37 cellular contexts compared by ENCODE assay signal in the genomic region with DNA sequence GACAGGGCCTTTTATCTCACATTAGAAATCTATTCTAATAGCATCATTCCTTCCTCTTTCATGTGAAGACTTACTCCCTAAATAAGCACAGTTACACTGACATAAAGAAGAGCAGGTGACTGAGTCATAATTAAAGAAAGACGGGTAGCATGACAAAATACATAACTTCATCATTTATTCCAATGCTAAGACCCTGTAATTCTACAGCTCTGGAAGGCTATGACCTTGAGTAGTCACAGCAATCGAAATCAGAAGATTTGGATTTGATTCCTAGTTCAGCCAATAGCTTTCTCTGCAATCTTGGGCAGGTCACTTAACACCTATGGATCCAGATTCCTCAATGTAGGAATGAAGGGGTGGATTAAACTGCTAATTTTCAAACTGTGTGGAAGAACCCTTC.
"Had no signal": no experiment of that assay in that cellular context is flagged by ENCODE, and none has a peak within 500 bp of the region (broad histone marks: within the 10 kb centered on the region; RNA-seq: fewer than 3 reads in every experiment).

No MANE protein-coding gene starts in this region.

- H3K27me3 ChIP-seq: ascending aorta, cardiac muscle cell had no signal

- H3K4me3 ChIP-seq: ascending aorta, cardiac muscle cell had no signal

- H3K4me1 Mint-ChIP-seq: activated naive CD4-positive, alpha-beta T cell treated with anti-CD3 and anti-CD28 coated beads, Interleukin-2, amount 10 ng/mL, durations not matched to agents 7 days and 5 days had no signal

- H3K27ac Mint-ChIP-seq: activated CD4-positive, alpha-beta memory T cell treated with anti-CD3 and anti-CD28 coated beads, Interleukin-2, amount 10 ng/mL, durations not matched to agents 7 days and 5 days; activated CD4-positive, alpha-beta T cell treated with anti-CD3 and anti-CD28 coated beads, Interleukin-2, amount 10 ng/mL, durations not matched to agents 24 days and 14 days; activated CD8-positive, alpha-beta memory T cell treated with anti-CD3 and anti-CD28 coated beads, Interleukin-2, amount 10 ng/mL, durations not matched to agents 7 days and 5 days; activated CD8-positive, alpha-beta T cell treated with anti-CD3 and anti-CD28 coated beads, Interleukin-2, amount 10 ng/mL, durations not matched to agents 7 days and 5 days; activated naive CD4-positive, alpha-beta T cell treated with anti-CD3 and anti-CD28 coated beads, Interleukin-2, amount 10 ng/mL, durations not matched to agents 7 days and 5 days; activated naive CD8-positive, alpha-beta T cell; activated T-cell treated with anti-CD3 and anti-CD28 coated beads, Interleukin-2, amount 50 U/mL, for 24 hours; activated T-helper 2 cell treated with anti-CD3 and anti-CD28 coated beads, Interferon-gamma antibody, Interleukin-2, Interleukin-4, amounts not matched to agents 10 μg/mL and 5 μg/mL and 100 μg/mL, durations not matched to agents 14 hours and 24 hours and 36 hours; brain; T-helper 1 cell treated with Interleukin-12 subunit alpha and Interleukin-12 subunit beta and Interleukin-4 antibody, amounts not matched to agents 30 μg/mL and 1 μg/mL, for 36 hours; T-helper 2 cell treated with Interferon-gamma antibody and Interleukin-4, amounts not matched to agents 5 μg/mL and 100 μg/mL, for 36 hours had no signal

- DNase-seq: activated CD4-positive, alpha-beta memory T cell treated with anti-CD3 and anti-CD28 coated beads, Interleukin-2, amount 10 ng/mL, durations not matched to agents 7 days and 5 days; activated CD4-positive, alpha-beta T cell treated with anti-CD3 and anti-CD28 coated beads for 1 hour; activated CD4-positive, alpha-beta T cell treated with anti-CD3 and anti-CD28 coated beads for 4 hours; activated CD4-positive, alpha-beta T cell treated with anti-CD3 and anti-CD28 coated beads, Interleukin-2, amount 10 ng/mL, durations not matched to agents 24 days and 14 days; activated CD4-positive, alpha-beta T cell treated with anti-CD3 and anti-CD28 coated beads, Interleukin-2, amount 50 U/mL, for 1 hour; activated CD4-positive, alpha-beta T cell treated with anti-CD3 and anti-CD28 coated beads, Interleukin-2, amount 50 U/mL, for 4 hours; activated CD4-positive, CD25-positive, alpha-beta regulatory T cell; activated CD8-positive, alpha-beta memory T cell treated with anti-CD3 and anti-CD28 coated beads for 24 hours; activated CD8-positive, alpha-beta memory T cell treated with anti-CD3 and anti-CD28 coated beads, Interleukin-2, amount 10 ng/mL, durations not matched to agents 7 days and 5 days; activated CD8-positive, alpha-beta memory T cell treated with anti-CD3 and anti-CD28 coated beads, Interleukin-2, amount 50 U/mL, for 48 hours; activated CD8-positive, alpha-beta T cell treated with anti-CD3 and anti-CD28 coated beads, Interleukin-2, amount 10 ng/mL, durations not matched to agents 7 days and 5 days; activated effector memory CD4-positive, alpha-beta T cell treated with Interleukin-2 at 50 U/mL for 16 hours; activated gamma-delta T cell; activated naive CD4-positive, alpha-beta T cell treated with anti-CD3 and anti-CD28 coated beads, Interleukin-2, amount 10 ng/mL, durations not matched to agents 7 days and 5 days; activated naive CD4-positive, alpha-beta T cell treated with Interleukin-2 at 50 U/mL for 16 hours; activated T-cell treated with anti-CD3 and anti-CD28 coated beads, Interleukin-2, amount 50 U/mL, for 24 hours; activated T-cell treated with anti-CD3 and anti-CD28 coated beads, Interleukin-2, amount 50 U/mL, for 48 hours; amygdala; anterior cingulate cortex; caudate nucleus; cerebellar nuclear complex; T-helper 1 cell; T-helper 2 cell; T-helper 9 cell had no signal

- FAIRE-seq: bronchial epithelial cell, TTC549 had no signal

- H3K9me3 ChIP-seq: ascending aorta had no signal

- H3K4me3 Mint-ChIP-seq: activated CD4-positive, alpha-beta memory T cell treated with anti-CD3 and anti-CD28 coated beads, Interleukin-2, amount 10 ng/mL, durations not matched to agents 7 days and 5 days; activated CD4-positive, alpha-beta T cell treated with anti-CD3 and anti-CD28 coated beads, Interleukin-2, amount 10 ng/mL, durations not matched to agents 24 days and 14 days; activated CD8-positive, alpha-beta memory T cell treated with anti-CD3 and anti-CD28 coated beads, Interleukin-2, amount 10 ng/mL, durations not matched to agents 7 days and 5 days; activated CD8-positive, alpha-beta T cell treated with anti-CD3 and anti-CD28 coated beads, Interleukin-2, amount 10 ng/mL, durations not matched to agents 7 days and 5 days; activated naive CD4-positive, alpha-beta T cell treated with anti-CD3 and anti-CD28 coated beads, Interleukin-2, amount 10 ng/mL, durations not matched to agents 7 days and 5 days; activated naive CD4-positive, alpha-beta T cell treated with anti-CD3 and anti-CD28 coated beads, Interleukin-2, amount 50 U/mL, for 24 hours; activated naive CD8-positive, alpha-beta T cell; activated T-cell treated with anti-CD3 and anti-CD28 coated beads, Interleukin-2, amount 50 U/mL, for 24 hours; brain; central memory CD8-positive, alpha-beta T cell; T-helper 1 cell treated with Interleukin-12 subunit alpha and Interleukin-12 subunit beta and Interleukin-4 antibody, amounts not matched to agents 30 μg/mL and 1 μg/mL, for 36 hours; T-helper 2 cell treated with Interferon-gamma antibody and Interleukin-4, amounts not matched to agents 5 μg/mL and 100 μg/mL, for 36 hours had no signal

- H3K9me3 Mint-ChIP-seq: activated CD4-positive, alpha-beta memory T cell treated with anti-CD3 and anti-CD28 coated beads, Interleukin-2, amount 10 ng/mL, durations not matched to agents 7 days and 5 days; activated CD4-positive, alpha-beta T cell treated with anti-CD3 and anti-CD28 coated beads, Interleukin-2, amount 10 ng/mL, durations not matched to agents 24 days and 14 days; activated naive CD4-positive, alpha-beta T cell treated with anti-CD3 and anti-CD28 coated beads, Interleukin-2, amount 10 ng/mL, durations not matched to agents 7 days and 5 days; activated naive CD4-positive, alpha-beta T cell treated with anti-CD3 and anti-CD28 coated beads, Interleukin-2, amount 50 U/mL, for 24 hours; activated T-cell treated with anti-CD3 and anti-CD28 coated beads, Interleukin-2, amount 50 U/mL, for 24 hours; activated T-helper 2 cell treated with anti-CD3 and anti-CD28 coated beads, Interferon-gamma antibody, Interleukin-2, Interleukin-4, amounts not matched to agents 10 μg/mL and 5 μg/mL and 100 μg/mL, durations not matched to agents 14 hours and 24 hours and 36 hours; brain; central memory CD8-positive, alpha-beta T cell; T-helper 1 cell treated with Interleukin-12 subunit alpha and Interleukin-12 subunit beta and Interleukin-4 antibody, amounts not matched to agents 30 μg/mL and 1 μg/mL, for 36 hours; T-helper 2 cell treated with Interferon-gamma antibody and Interleukin-4, amounts not matched to agents 5 μg/mL and 100 μg/mL, for 36 hours had no signal

- H3K4me1 ChIP-seq: ascending aorta had no signal

- H3K27ac ChIP-seq: ascending aorta, cardiac muscle cell, VCaP had no signal

- H3K27me3 Mint-ChIP-seq: activated CD4-positive, alpha-beta memory T cell treated with anti-CD3 and anti-CD28 coated beads, Interleukin-2, amount 10 ng/mL, durations not matched to agents 7 days and 5 days; activated CD4-positive, alpha-beta T cell treated with anti-CD3 and anti-CD28 coated beads, Interleukin-2, amount 10 ng/mL, durations not matched to agents 24 days and 14 days; activated CD8-positive, alpha-beta memory T cell treated with anti-CD3 and anti-CD28 coated beads, Interleukin-2, amount 10 ng/mL, durations not matched to agents 7 days and 5 days; activated naive CD4-positive, alpha-beta T cell treated with anti-CD3 and anti-CD28 coated beads, Interleukin-2, amount 10 ng/mL, durations not matched to agents 7 days and 5 days; activated naive CD4-positive, alpha-beta T cell treated with anti-CD3 and anti-CD28 coated beads, Interleukin-2, amount 50 U/mL, for 24 hours; activated naive CD8-positive, alpha-beta T cell; activated T-cell treated with anti-CD3 and anti-CD28 coated beads, Interleukin-2, amount 50 U/mL, for 24 hours; brain; central memory CD8-positive, alpha-beta T cell had no signal

- ATAC-seq: activated CD4-positive, CD25-positive, alpha-beta regulatory T cell treated with anti-CD3 and anti-CD28 coated beads, Interleukin-2, amount 50 U/mL, for 24 hours; activated CD8-positive, alpha-beta memory T cell treated with anti-CD3 and anti-CD28 coated beads, Interleukin-2, amount 10 ng/mL, durations not matched to agents 7 days and 5 days; activated CD8-positive, alpha-beta T cell treated with anti-CD3 and anti-CD28 coated beads, Interleukin-2, amount 10 ng/mL, durations not matched to agents 7 days and 5 days had no signal
